In the genomic region with DNA sequence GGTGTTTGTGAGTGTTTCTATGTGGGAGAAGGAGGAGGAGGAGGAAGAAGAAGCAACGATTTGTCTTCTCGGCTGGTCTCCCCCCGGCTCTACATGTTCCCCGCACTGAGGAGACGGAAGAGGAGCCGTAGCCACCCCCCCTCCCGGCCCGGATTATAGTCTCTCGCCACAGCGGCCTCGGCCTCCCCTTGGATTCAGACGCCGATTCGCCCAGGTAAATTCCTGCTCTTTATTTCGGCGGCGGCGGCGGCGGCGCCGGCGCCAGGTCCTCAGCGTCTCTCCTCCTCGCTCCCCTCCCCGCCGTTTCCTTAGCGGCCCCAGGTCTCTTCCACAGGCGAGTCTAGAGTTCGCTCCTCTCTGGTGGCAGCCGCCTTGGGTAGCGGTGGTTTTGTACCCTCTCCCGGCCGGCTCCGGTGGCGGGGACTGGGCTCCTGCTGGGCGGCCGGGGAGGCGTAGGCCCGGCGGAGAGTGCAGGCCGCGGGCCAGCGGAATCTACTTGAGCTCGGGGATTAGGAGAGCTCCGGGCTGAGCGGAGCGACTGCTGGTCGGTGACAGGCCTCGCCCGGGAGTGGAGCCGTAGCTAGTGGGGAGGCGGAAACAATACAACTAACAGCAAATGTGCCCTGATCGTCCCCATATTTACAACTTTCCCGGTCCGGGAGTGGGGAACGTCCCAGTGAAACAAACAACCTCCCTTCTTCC, we compare ENCODE assay signal across 1 cellular context.
A peak's percentile ranks its signal among the peaks of the same experiment; 100 is the strongest.
TF ChIP-seq lines count a peak whose summit lies in the region.

No MANE protein-coding gene starts in this region.

TF ChIP-seq in HepG2, 621 proteins besides CTCF, POLR2A, EP300 and RAD21 (continued from another document and continues in another):
- TF ChIP-seq KDM6A (CRISPR knock-in tag; IDR thresholded peaks at IDR 0.05; ENCODE audit: low read depth) (no peak), MXI1 (IDR thresholded peaks at IDR 0.05; ENCODE audit: borderline replicate concordance, low read depth, low read length) (no peak), SIX4 (CRISPR knock-in tag; IDR thresholded peaks at IDR 0.05) (no peak), HNF4G (IDR thresholded peaks at IDR 0.05; ENCODE audit: borderline replicate concordance, low read depth, low read length) (no peak), HNF4G (CRISPR knock-in tag; IDR thresholded peaks at IDR 0.05; ENCODE audit: borderline replicate concordance, low read depth) (no peak), TCF7 (IDR thresholded peaks at IDR 0.05; ENCODE audit: low read depth) (no peak), SMC3 (IDR thresholded peaks at IDR 0.05; ENCODE audit: low read length) (no peak), GFI1 (CRISPR knock-in tag; IDR thresholded peaks at IDR 0.05; ENCODE audit: borderline replicate concordance) (no peak), ZNF552 (CRISPR knock-in tag; IDR thresholded peaks at IDR 0.05; ENCODE audit: borderline replicate concordance) (no peak), ZNF768 (CRISPR knock-in tag; IDR thresholded peaks at IDR 0.05) (peak; percentile 69; the same call in 1 of the 2 replicates), ZNF570 (CRISPR knock-in tag; IDR thresholded peaks at IDR 0.05; ENCODE audit: borderline replicate concordance) (no peak), ZBTB3 (CRISPR knock-in tag; IDR thresholded peaks at IDR 0.05; ENCODE audit: borderline replicate concordance, low read depth) (no peak), ZNF180 (CRISPR knock-in tag; IDR thresholded peaks at IDR 0.05; ENCODE audit: borderline replicate concordance, low read depth) (no peak), ZSCAN21 (CRISPR knock-in tag; IDR thresholded peaks at IDR 0.05; ENCODE audit: borderline replicate concordance) (0 out of 2 replicates have a peak, but pooled peaks have one; percentile 38), MIXL1 (CRISPR knock-in tag; IDR thresholded peaks at IDR 0.05) (no peak), GTF2F1 (IDR thresholded peaks at IDR 0.05; ENCODE audit: low read length) (no peak), PRDM4 (CRISPR knock-in tag; IDR thresholded peaks at IDR 0.05; ENCODE audit: borderline replicate concordance) (no peak), SP2 (CRISPR knock-in tag; IDR thresholded peaks at IDR 0.05) (no peak), XRCC5 (optimal IDR thresholded peaks at IDR 0.05; ENCODE audit: low read length) (peak; percentile 51), CEBPG (CRISPR knock-in tag; IDR thresholded peaks at IDR 0.05) (no peak), FOXP1 (IDR thresholded peaks at IDR 0.05) (no peak), FOXP1 (CRISPR knock-in tag; IDR thresholded peaks at IDR 0.05) (no peak), CBX1 (IDR thresholded peaks at IDR 0.05; ENCODE audit: low read depth) (no peak), ZSCAN22 (CRISPR knock-in tag; IDR thresholded peaks at IDR 0.05) (no peak), NCOA2 (CRISPR knock-in tag; IDR thresholded peaks at IDR 0.05) (no peak), ZNF589 (CRISPR knock-in tag; conservative IDR thresholded peaks at IDR 0.05) (no peak), MEIS1 (CRISPR knock-in tag; IDR thresholded peaks at IDR 0.05; ENCODE audit: borderline replicate concordance) (no peak), RBM39 (IDR thresholded peaks at IDR 0.05; ENCODE audit: low read depth, low read length, poor library complexity, severe bottlenecking) (peak; percentile 61), CREB1 (IDR thresholded peaks at IDR 0.05) (no peak), CREB1 (CRISPR knock-in tag; IDR thresholded peaks at IDR 0.05) (no peak), ZSCAN20 (CRISPR knock-in tag; IDR thresholded peaks at IDR 0.05; ENCODE audit: borderline replicate concordance) (no peak), ZNF230 (CRISPR knock-in tag; IDR thresholded peaks at IDR 0.05) (no peak), RNF219 (CRISPR knock-in tag; IDR thresholded peaks at IDR 0.05) (peak; percentile 61; the same call in 1 of the 2 replicates), ZNF724P (CRISPR knock-in tag; IDR thresholded peaks at IDR 0.05; ENCODE audit: borderline replicate concordance) (no peak), ZNF232 (CRISPR knock-in tag; IDR thresholded peaks at IDR 0.05; ENCODE audit: borderline replicate concordance) (no peak; the same call in 1 of the 2 replicates), SIX1 (CRISPR knock-in tag; IDR thresholded peaks at IDR 0.05; ENCODE audit: borderline replicate concordance) (no peak), ZNF577 (CRISPR knock-in tag; IDR thresholded peaks at IDR 0.05; ENCODE audit: borderline replicate concordance, low read depth) (no peak), FOSL2 (CRISPR knock-in tag; IDR thresholded peaks at IDR 0.05) (no peak), SYNCRIP (IDR thresholded peaks at IDR 0.05; ENCODE audit: insufficient read depth, low read depth, low read length) (no peak), SIN3B (IDR thresholded peaks at IDR 0.05; ENCODE audit: low read length) (no peak), ARID2 (CRISPR knock-in tag; IDR thresholded peaks at IDR 0.05; ENCODE audit: borderline replicate concordance) (no peak), AGO1 (IDR thresholded peaks at IDR 0.05; ENCODE audit: low read depth, low read length, poor library complexity, severe bottlenecking) (no peak), ZNF441 (CRISPR knock-in tag; IDR thresholded peaks at IDR 0.05; ENCODE audit: borderline replicate concordance) (no peak; the same call in 1 of the 2 replicates), HES4 (CRISPR knock-in tag; IDR thresholded peaks at IDR 0.05; ENCODE audit: borderline replicate concordance) (0 out of 2 replicates have a peak, but pooled peaks have one; percentile 62), RFXAP (CRISPR knock-in tag; IDR thresholded peaks at IDR 0.05; ENCODE audit: borderline replicate concordance) (no peak), TSC22D2 (CRISPR knock-in tag; IDR thresholded peaks at IDR 0.05; ENCODE audit: borderline replicate concordance) (no peak), ZEB1 (IDR thresholded peaks at IDR 0.05; ENCODE audit: insufficient replicate concordance, low read depth) (no peak), ERF (CRISPR knock-in tag; IDR thresholded peaks at IDR 0.05) (peak; percentile 15; the same call in 1 of the 2 replicates), PPARG (CRISPR knock-in tag; conservative IDR thresholded peaks at IDR 0.05) (no peak), MAFG (CRISPR knock-in tag; IDR thresholded peaks at IDR 0.05) (no peak), SRSF1 (optimal IDR thresholded peaks at IDR 0.05; ENCODE audit: low read depth, low read length) (no peak)
- TF ChIP-seq, protein P1, sequence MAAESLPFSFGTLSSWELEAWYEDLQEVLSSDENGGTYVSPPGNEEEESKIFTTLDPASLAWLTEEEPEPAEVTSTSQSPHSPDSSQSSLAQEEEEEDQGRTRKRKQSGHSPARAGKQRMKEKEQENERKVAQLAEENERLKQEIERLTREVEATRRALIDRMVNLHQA (CRISPR knock-in tag; IDR thresholded peaks at IDR 0.05) = no peak
- TF ChIP-seq, protein P2, sequence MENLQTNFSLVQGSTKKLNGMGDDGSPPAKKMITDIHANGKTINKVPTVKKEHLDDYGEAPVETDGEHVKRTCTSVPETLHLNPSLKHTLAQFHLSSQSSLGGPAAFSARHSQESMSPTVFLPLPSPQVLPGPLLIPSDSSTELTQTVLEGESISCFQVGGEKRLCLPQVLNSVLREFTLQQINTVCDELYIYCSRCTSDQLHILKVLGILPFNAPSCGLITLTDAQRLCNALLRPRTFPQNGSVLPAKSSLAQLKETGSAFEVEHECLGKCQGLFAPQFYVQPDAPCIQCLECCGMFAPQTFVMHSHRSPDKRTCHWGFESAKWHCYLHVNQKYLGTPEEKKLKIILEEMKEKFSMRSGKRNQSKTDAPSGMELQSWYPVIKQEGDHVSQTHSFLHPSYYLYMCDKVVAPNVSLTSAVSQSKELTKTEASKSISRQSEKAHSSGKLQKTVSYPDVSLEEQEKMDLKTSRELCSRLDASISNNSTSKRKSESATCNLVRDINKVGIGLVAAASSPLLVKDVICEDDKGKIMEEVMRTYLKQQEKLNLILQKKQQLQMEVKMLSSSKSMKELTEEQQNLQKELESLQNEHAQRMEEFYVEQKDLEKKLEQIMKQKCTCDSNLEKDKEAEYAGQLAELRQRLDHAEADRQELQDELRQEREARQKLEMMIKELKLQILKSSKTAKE (CRISPR knock-in tag; IDR thresholded peaks at IDR 0.05; ENCODE audit: borderline replicate concordance) = no peak
- TF ChIP-seq, protein P3, sequence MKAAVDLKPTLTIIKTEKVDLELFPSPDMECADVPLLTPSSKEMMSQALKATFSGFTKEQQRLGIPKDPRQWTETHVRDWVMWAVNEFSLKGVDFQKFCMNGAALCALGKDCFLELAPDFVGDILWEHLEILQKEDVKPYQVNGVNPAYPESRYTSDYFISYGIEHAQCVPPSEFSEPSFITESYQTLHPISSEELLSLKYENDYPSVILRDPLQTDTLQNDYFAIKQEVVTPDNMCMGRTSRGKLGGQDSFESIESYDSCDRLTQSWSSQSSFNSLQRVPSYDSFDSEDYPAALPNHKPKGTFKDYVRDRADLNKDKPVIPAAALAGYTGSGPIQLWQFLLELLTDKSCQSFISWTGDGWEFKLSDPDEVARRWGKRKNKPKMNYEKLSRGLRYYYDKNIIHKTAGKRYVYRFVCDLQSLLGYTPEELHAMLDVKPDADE (CRISPR knock-in tag; IDR thresholded peaks at IDR 0.05) = no peak
- TF ChIP-seq, protein P4, sequence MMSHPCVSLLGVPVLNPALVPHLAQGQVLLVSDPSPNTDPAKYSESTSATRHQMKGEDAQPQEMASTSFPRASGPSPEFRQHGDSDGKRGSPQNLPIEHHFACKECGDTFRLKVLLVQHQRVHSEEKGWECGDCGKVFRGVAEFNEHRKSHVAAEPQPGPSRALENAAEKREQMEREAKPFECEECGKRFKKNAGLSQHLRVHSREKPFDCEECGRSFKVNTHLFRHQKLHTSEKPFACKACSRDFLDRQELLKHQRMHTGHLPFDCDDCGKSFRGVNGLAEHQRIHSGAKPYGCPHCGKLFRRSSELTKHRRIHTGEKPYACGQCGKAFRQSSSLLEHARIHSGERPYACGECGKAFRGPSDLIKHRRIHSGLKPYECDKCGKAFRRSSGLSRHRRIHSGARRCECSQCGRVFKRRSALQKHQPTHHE (CRISPR knock-in tag; IDR thresholded peaks at IDR 0.05; ENCODE audit: borderline replicate concordance) = no peak
- TF ChIP-seq, protein P5, sequence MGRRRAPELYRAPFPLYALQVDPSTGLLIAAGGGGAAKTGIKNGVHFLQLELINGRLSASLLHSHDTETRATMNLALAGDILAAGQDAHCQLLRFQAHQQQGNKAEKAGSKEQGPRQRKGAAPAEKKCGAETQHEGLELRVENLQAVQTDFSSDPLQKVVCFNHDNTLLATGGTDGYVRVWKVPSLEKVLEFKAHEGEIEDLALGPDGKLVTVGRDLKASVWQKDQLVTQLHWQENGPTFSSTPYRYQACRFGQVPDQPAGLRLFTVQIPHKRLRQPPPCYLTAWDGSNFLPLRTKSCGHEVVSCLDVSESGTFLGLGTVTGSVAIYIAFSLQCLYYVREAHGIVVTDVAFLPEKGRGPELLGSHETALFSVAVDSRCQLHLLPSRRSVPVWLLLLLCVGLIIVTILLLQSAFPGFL (CRISPR knock-in tag; IDR thresholded peaks at IDR 0.05) = no peak
- TF ChIP-seq, protein P6, sequence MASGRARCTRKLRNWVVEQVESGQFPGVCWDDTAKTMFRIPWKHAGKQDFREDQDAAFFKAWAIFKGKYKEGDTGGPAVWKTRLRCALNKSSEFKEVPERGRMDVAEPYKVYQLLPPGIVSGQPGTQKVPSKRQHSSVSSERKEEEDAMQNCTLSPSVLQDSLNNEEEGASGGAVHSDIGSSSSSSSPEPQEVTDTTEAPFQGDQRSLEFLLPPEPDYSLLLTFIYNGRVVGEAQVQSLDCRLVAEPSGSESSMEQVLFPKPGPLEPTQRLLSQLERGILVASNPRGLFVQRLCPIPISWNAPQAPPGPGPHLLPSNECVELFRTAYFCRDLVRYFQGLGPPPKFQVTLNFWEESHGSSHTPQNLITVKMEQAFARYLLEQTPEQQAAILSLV (CRISPR knock-in tag; IDR thresholded peaks at IDR 0.05; ENCODE audit: borderline replicate concordance) = peak; percentile 56; the same call in 1 of the 2 replicates
- TF ChIP-seq, protein P7, sequence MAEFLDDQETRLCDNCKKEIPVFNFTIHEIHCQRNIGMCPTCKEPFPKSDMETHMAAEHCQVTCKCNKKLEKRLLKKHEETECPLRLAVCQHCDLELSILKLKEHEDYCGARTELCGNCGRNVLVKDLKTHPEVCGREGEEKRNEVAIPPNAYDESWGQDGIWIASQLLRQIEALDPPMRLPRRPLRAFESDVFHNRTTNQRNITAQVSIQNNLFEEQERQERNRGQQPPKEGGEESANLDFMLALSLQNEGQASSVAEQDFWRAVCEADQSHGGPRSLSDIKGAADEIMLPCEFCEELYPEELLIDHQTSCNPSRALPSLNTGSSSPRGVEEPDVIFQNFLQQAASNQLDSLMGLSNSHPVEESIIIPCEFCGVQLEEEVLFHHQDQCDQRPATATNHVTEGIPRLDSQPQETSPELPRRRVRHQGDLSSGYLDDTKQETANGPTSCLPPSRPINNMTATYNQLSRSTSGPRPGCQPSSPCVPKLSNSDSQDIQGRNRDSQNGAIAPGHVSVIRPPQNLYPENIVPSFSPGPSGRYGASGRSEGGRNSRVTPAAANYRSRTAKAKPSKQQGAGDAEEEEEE (CRISPR knock-in tag; IDR thresholded peaks at IDR 0.05; ENCODE audit: borderline replicate concordance) = no peak
